Comparison of ENCODE assay signal across 12 cellular contexts in genomic region chrX:87518504-87518903, GRCh38. TPM values are rescaled to one million over a fixed set of nuclear protein-coding genes. Genes with fewer than 3 reads are reported as not detected.
DNase-seq lines count a peak whose midpoint lies in the region; ATAC-seq and TF ChIP-seq lines count a peak whose summit lies in the region.
"Had no signal": no experiment of that assay in that cellular context is flagged by ENCODE, and none has a peak within 500 bp of the region (broad histone marks: within the 10 kb centered on the region; RNA-seq: fewer than 3 reads in every experiment).

No MANE protein-coding gene starts in this region.

- no peak overlapping the region for H3K4me3 Mint-ChIP-seq in naive thymus-derived CD8-positive, alpha-beta T cell

- no peaks in the 10 kb centered on the region for H3K9me3 ChIP-seq in NT2/D1 (ENCODE audit: insufficient read depth, low read length)
- H3K9me3 ChIP-seq in smooth muscle cell (replicated peaks; ENCODE audit: low read depth): no peaks in the 10 kb centered on the region

- H3K27ac ChIP-seq in smooth muscle cell (ENCODE audit: low read depth): peak overlapping the region; percentile 89

- no peaks in the 10 kb centered on the region for H3K4me1 ChIP-seq in NT2/D1 (ENCODE audit: insufficient read depth, insufficient read length)
- H3K4me1 ChIP-seq in smooth muscle cell (ENCODE audit: low read depth): peaks cover 10% of the 10 kb centered on the region

- no peak for ATAC-seq in naive thymus-derived CD8-positive, alpha-beta T cell
- ATAC-seq in GM19328 (IDR thresholded peaks at IDR 0.05; ENCODE audit: unreplicated experiment): no peak

- no peak for TF ChIP-seq CTCF in choroid plexus epithelial cell (conservative IDR thresholded peaks at IDR 0.05; ENCODE audit: low read depth, low read length)
- no peak for TF ChIP-seq CTCF in smooth muscle cell (IDR thresholded peaks at IDR 0.05; ENCODE audit: borderline replicate concordance, insufficient read depth, poor library complexity, severe bottlenecking)

- H3F3A ChIP-seq in smooth muscle cell (ENCODE audit: low read depth): no peaks in the 10 kb centered on the region

- peak overlapping the region; percentile 85 for H2AFZ ChIP-seq in smooth muscle cell (ENCODE audit: low read depth)

- POLR2A ChIA-PET in naive thymus-derived CD8-positive, alpha-beta T cell (lab: Charles Lee): no interaction called here

- no peaks in the 10 kb centered on the region for H3K9me3 Mint-ChIP-seq in naive thymus-derived CD8-positive, alpha-beta T cell

- peaks cover 11% of the 10 kb centered on the region for H3K79me2 ChIP-seq in smooth muscle cell (ENCODE audit: low read depth)

- H3K9ac ChIP-seq in NT2/D1 (ENCODE audit: insufficient read length, low read depth): no peak overlapping the region
- peak overlapping the region; percentile 79 for H3K9ac ChIP-seq in smooth muscle cell (ENCODE audit: low read depth)

- no peak overlapping the region for H3K27ac Mint-ChIP-seq in naive thymus-derived CD8-positive, alpha-beta T cell

- H3K27me3 Mint-ChIP-seq in naive thymus-derived CD8-positive, alpha-beta T cell: no peaks in the 10 kb centered on the region

- H3K36me3 Mint-ChIP-seq in naive thymus-derived CD8-positive, alpha-beta T cell: no peaks in the 10 kb centered on the region

- 21% methylated on average over 6 of the region's 6 CpGs for WGBS in smooth muscle cell (ENCODE audit: low lambda C conversion rate)

- H3K27me3 ChIP-seq in NT2/D1 (ENCODE audit: insufficient read depth, insufficient read length) (no peaks in the 10 kb centered on the region), smooth muscle cell (ENCODE audit: low read depth) (no peaks in the 10 kb centered on the region)

- H3K4me1 Mint-ChIP-seq in naive thymus-derived CD8-positive, alpha-beta T cell: no peaks in the 10 kb centered on the region

- H3K36me3 ChIP-seq in NT2/D1 (ENCODE audit: insufficient read depth, insufficient read length, low read length): no peaks in the 10 kb centered on the region
- no peaks in the 10 kb centered on the region for H3K36me3 ChIP-seq in smooth muscle cell (ENCODE audit: low read depth)

- H3K4me2 ChIP-seq in smooth muscle cell: peak overlapping the region; percentile 86

- H4K20me1 ChIP-seq in smooth muscle cell (ENCODE audit: low read depth): no peaks in the 10 kb centered on the region

- H3K4me3 ChIP-seq in NT2/D1 (ENCODE audit: insufficient read length, low read depth) (peak overlapping the region; percentile 46), choroid plexus epithelial cell (ENCODE audit: low read depth, low read length) (peak overlapping the region; percentile 67), smooth muscle cell (peak overlapping the region; percentile 61)

- DNase-seq in NT2/D1 (ENCODE audit: low read depth, low spot score): no peak
- DNase-seq in choroid plexus epithelial cell (ENCODE audit: low read depth): peak; percentile 17
- DNase-seq in kidney tubule cell (ENCODE audit: low spot score): peak; percentile 4
- no peak for DNase-seq in smooth muscle cell (lab: John Stamatoyannopoulos, UW; ENCODE audit: unreplicated experiment)
- no peak for DNase-seq in effector CD8-positive, alpha-beta T cell (lab: John Stamatoyannopoulos, UW)
- DNase-seq in naive thymus-derived CD8-positive, alpha-beta T cell: no peak
- no peak for DNase-seq in SW480 (ENCODE audit: low spot score)
- DNase-seq: activated CD4-positive, alpha-beta T cell treated with anti-CD3 and anti-CD28 coated beads for 1 hour; activated effector memory CD4-positive, alpha-beta T cell treated with anti-CD3 and anti-CD28 coated beads, Interleukin-2, amount 50 U/mL, for 16 hours; NCI-H2029 treated with DMSO at 0.1 percent for 48 hours; stimulated activated CD8-positive, alpha-beta memory T cell treated with anti-CD3 and anti-CD28 coated beads, Interleukin-4, amount 100 ng/mL, for 48 hours had no signal

RNA-seq across cellular contexts. Expression of gene KLHL4, which starts 0.9 kb away (rescaled TPM):
- total RNA-seq in smooth muscle cell: 10.7 and 21.8 TPM in 2 replicates
- 6.6 and 13.5 TPM in 2 replicates for polyA plus RNA-seq in smooth muscle cell
- total RNA-seq in naive thymus-derived CD8-positive, alpha-beta T cell: not detected
- polyA plus RNA-seq in naive thymus-derived CD8-positive, alpha-beta T cell: under 1 TPM in 1 of 3 donors, not detected in 2; 0.30 TPM

Comparison
In these comparisons a context has a peak if more than half of its experiments do, and no peak if none do; other contexts are left out.
1. DNase-seq: peak in choroid plexus epithelial cell (single experiment) and kidney tubule cell (single experiment); none in NT2/D1 (single experiment), smooth muscle cell (single experiment), effector CD8-positive, alpha-beta T cell (single experiment), naive thymus-derived CD8-positive, alpha-beta T cell (0 of 10) and SW480 (single experiment).
2. RNA of gene KLHL4, which starts 0.9 kb away (total RNA-seq): 10.7 to 21.8 TPM in smooth muscle cell; not detected in naive thymus-derived CD8-positive, alpha-beta T cell; every median in the first group is over 10 times any median in the second.
3. Peak in every context shown above with its lines, with median percentiles within 50 percentile points of each other: H3K4me3 ChIP-seq.